ENCODE assay signal across 20 cellular contexts in genomic region chr1:15380606-15381508, GRCh38. TPM values are rescaled to one million over a fixed set of nuclear protein-coding genes. Genes with fewer than 3 reads are reported as not detected.
DNase-seq lines count a peak whose midpoint lies in the region; ATAC-seq and TF ChIP-seq lines count a peak whose summit lies in the region.
"Had no signal": no experiment of that assay in that cellular context is flagged by ENCODE, and none has a peak within 500 bp of the region (broad histone marks: within the 10 kb centered on the region; RNA-seq: fewer than 3 reads in every experiment).

No MANE protein-coding gene starts in this region.

- no peaks in the 10 kb centered on the region for H3K79me2 ChIP-seq in neural cell (replicated peaks; ENCODE audit: insufficient read depth, low read length)

- H3K9me2 ChIP-seq in neural cell (ENCODE audit: insufficient read depth, low read length): no peaks in the 10 kb centered on the region

- TF ChIP-seq CTCF in WERI-Rb-1 (IDR thresholded peaks at IDR 0.05; ENCODE audit: low read depth, low read length) (no peak), brain (conservative IDR thresholded peaks at IDR 0.05) (no peak), neural cell (IDR thresholded peaks at IDR 0.05; ENCODE audit: poor library complexity, severe bottlenecking) (no peak)

- peak overlapping the region; percentile 28 for H3K4me2 ChIP-seq in neural cell (ENCODE audit: low read length)
- H3K4me2 ChIP-seq: BLaER1 treated with 17β-estradiol and CSF1 and Interleukin-3, amounts not matched to agents 10 nM and 100 nM had no signal

- no peak overlapping the region for H3K4me3 ChIP-seq in WERI-Rb-1 (ENCODE audit: low read depth, low read length)
- H3K4me3 ChIP-seq in neural cell (ENCODE audit: low read length): peak overlapping the region; percentile 42
- H3K4me3 ChIP-seq: BLaER1 treated with 17β-estradiol and CSF1 and Interleukin-3, amounts not matched to agents 10 nM and 100 nM had no signal

- H3K9ac ChIP-seq in neural cell (ENCODE audit: low read length): peak overlapping the region; percentile 32
- H3K9ac ChIP-seq: BLaER1 treated with 17β-estradiol and CSF1 and Interleukin-3, amounts not matched to agents 10 nM and 100 nM had no signal

- no peaks in the 10 kb centered on the region for H3K36me3 ChIP-seq in WERI-Rb-1
- no peaks in the 10 kb centered on the region for H3K36me3 ChIP-seq in neural cell (ENCODE audit: insufficient read depth, low read length)
- H3K36me3 ChIP-seq: BLaER1 treated with 17β-estradiol and CSF1 and Interleukin-3, amounts not matched to agents 10 nM and 100 nM had no signal

- no peak overlapping the region for H3K4me3 Mint-ChIP-seq in brain
- H3K4me3 Mint-ChIP-seq: B cell; CD14-positive monocyte; CD4-positive, alpha-beta T cell; CD8-positive, alpha-beta memory T cell had no signal

- ATAC-seq in HG03039 (IDR thresholded peaks at IDR 0.05; ENCODE audit: unreplicated experiment): no peak

- H3K27me3 ChIP-seq in WERI-Rb-1 (ENCODE audit: insufficient read depth, low read depth, severe bottlenecking): no peaks in the 10 kb centered on the region
- no peaks in the 10 kb centered on the region for H3K27me3 ChIP-seq in neural cell (ENCODE audit: insufficient read depth, low read depth, low read length)

- DNase-seq in SK-N-DZ (ENCODE audit: low spot score): peak; percentile 33
- no peak for DNase-seq in WERI-Rb-1
- DNase-seq in central memory CD4-positive, alpha-beta T cell: no peak
- DNase-seq in mucosa of gallbladder (ENCODE audit: low spot score): no peak
- DNase-seq: CD4-positive, alpha-beta T cell; CD8-positive, alpha-beta memory T cell; DMS 273 treated with DMSO at 0.1 percent for 48 hours; DMS79; EL; GDM1; GOT3; H7; HCEC 1CT had no signal

- peak overlapping the region in 4 of 5 experiments; percentile 29 to 88 (median 54) for H3K27ac Mint-ChIP-seq in brain
- H3K27ac Mint-ChIP-seq: B cell; CD4-positive, alpha-beta T cell had no signal

- peaks cover 7% of the 10 kb centered on the region for H3K27me3 Mint-ChIP-seq in brain

- H3K9me3 ChIP-seq in WERI-Rb-1 (ENCODE audit: severe bottlenecking): no peaks in the 10 kb centered on the region
- H3K9me3 ChIP-seq in neural cell (ENCODE audit: low read length): no peaks in the 10 kb centered on the region
- H3K9me3 ChIP-seq: BLaER1 treated with 17β-estradiol and CSF1 and Interleukin-3, amounts not matched to agents 10 nM and 100 nM had no signal

- H3K4me1 Mint-ChIP-seq in brain: peaks cover 88% of the 10 kb centered on the region

- TF ChIP-seq RAD21 in neural cell (conservative IDR thresholded peaks at IDR 0.05): no peak

- no peak for TF ChIP-seq EP300 in neural cell (conservative IDR thresholded peaks at IDR 0.05; ENCODE audit: poor library complexity, severe bottlenecking)

- no peaks in the 10 kb centered on the region for H3F3A ChIP-seq in neural cell (ENCODE audit: insufficient read depth, low read length, poor library complexity, severe bottlenecking)

- peak overlapping the region; percentile 34 for H2AFZ ChIP-seq in neural cell (ENCODE audit: low read depth, low read length)

- no peaks in the 10 kb centered on the region for H3K36me3 Mint-ChIP-seq in brain
- H3K36me3 Mint-ChIP-seq: CD14-positive monocyte; CD8-positive, alpha-beta memory T cell had no signal

- no peaks in the 10 kb centered on the region for H4K20me1 ChIP-seq in neural cell (ENCODE audit: insufficient read depth)

- H3K27ac ChIP-seq in WERI-Rb-1: peak overlapping the region; percentile 3; the same call in 1 of the 2 replicates
- peak overlapping the region; percentile 75 for H3K27ac ChIP-seq in neural cell (ENCODE audit: low read length)
- H3K27ac ChIP-seq: BLaER1 treated with 17β-estradiol and CSF1 and Interleukin-3, amounts not matched to agents 10 nM and 100 nM had no signal

- peaks cover 0 to 3% (median 0%) of the 10 kb centered on the region in 5 experiments for H3K9me3 Mint-ChIP-seq in brain
- H3K9me3 Mint-ChIP-seq: CD4-positive, alpha-beta T cell; CD8-positive, alpha-beta memory T cell had no signal

TF ChIP-seq in neural cell, 6 proteins besides CTCF, POLR2A, EP300 and RAD21:
- TF ChIP-seq SMC3 (conservative IDR thresholded peaks at IDR 0.05; ENCODE audit: poor library complexity) (no peak), POLR2AphosphoS5 (IDR thresholded peaks at IDR 0.05) (no peak), EZH2 (IDR thresholded peaks at IDR 0.05; ENCODE audit: borderline replicate concordance, insufficient read depth, low read length, poor library complexity, severe bottlenecking) (no peak), TAF1 (IDR thresholded peaks at IDR 0.05; ENCODE audit: low read depth) (no peak), MXI1 (conservative IDR thresholded peaks at IDR 0.05; ENCODE audit: poor library complexity, severe bottlenecking) (no peak), REST (IDR thresholded peaks at IDR 0.05; ENCODE audit: borderline replicate concordance) (no peak)

RNA-seq across cellular contexts. Expression of gene EFHD2, which starts 28.8 kb away (rescaled TPM):
- polyA plus RNA-seq in SK-N-DZ (2014; cell fraction: cytosol; rRNA removed): 13.7 and 15.2 TPM in 2 replicates
- 13.3 and 14.1 TPM in 2 replicates for polyA plus RNA-seq in SK-N-DZ (2014; cell fraction: nucleus; rRNA removed)
- polyA plus RNA-seq in brain (ENCODE audit: insufficient read depth, low read depth, low replicate concordance) (109 TPM), neural cell (10.3 and 13.8 TPM in 2 replicates)
- polyA minus RNA-seq in neural cell: 7.1 and 8.0 TPM in 2 replicates
- total RNA-seq in mucosa of gallbladder: 108 TPM

RNA-seq across cellular contexts. Expression of gene CTRC, which starts 57.4 kb away (rescaled TPM):
- polyA plus RNA-seq in SK-N-DZ (2014; cell fraction: cytosol; rRNA removed): not detected in 2 replicates
- not detected in 2 replicates for polyA plus RNA-seq in SK-N-DZ (2014; cell fraction: nucleus; rRNA removed)
- not detected for polyA plus RNA-seq in brain (ENCODE audit: insufficient read depth, low read depth, low replicate concordance)
- not detected in 2 replicates for polyA plus RNA-seq in neural cell
- not detected in 2 replicates for polyA minus RNA-seq in neural cell
- total RNA-seq in mucosa of gallbladder: 5.3 TPM
- total RNA-seq: A172; B cell; CD8-positive, alpha-beta memory T cell; H7 had no signal
- polyA plus RNA-seq: CD14-positive monocyte; CD8-positive, alpha-beta memory T cell had no signal
